22 cellular contexts compared by ENCODE assay signal in the genomic region with DNA sequence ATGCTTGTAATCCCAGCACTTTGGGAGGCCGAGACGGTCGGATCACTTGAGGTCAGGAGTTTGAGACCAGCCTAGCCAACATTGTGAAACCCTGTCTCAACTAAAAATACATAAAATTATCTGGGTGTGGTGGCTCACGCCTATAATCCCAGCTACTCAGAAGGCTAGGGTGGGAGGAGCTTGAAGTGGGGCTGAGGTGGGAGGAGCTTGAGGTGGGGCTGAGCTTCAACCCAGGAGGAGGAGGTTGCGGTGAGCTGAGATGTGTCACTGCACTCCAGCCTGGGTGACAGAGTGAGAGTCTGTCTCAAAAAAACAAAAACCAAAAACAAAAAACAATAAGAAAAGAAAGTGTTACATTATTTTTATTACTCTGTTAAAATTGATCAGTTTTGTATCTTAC.
"Had no signal": no experiment of that assay in that cellular context is flagged by ENCODE, and none has a peak within 500 bp of the region (broad histone marks: within the 10 kb centered on the region; RNA-seq: fewer than 3 reads in every experiment).

No MANE protein-coding gene starts in this region.

- H3K4me3 ChIP-seq: dorsolateral prefrontal cortex, lung, pancreas, right lobe of liver, smooth muscle cell, suprapubic skin, transverse colon, upper lobe of right lung, uterus had no signal

- H3K4me1 ChIP-seq: pancreas, right lobe of liver, suprapubic skin, transverse colon, upper lobe of right lung, uterus had no signal

- H3K4me2 ChIP-seq: smooth muscle cell had no signal

- H3K27me3 ChIP-seq: dorsolateral prefrontal cortex, pancreas, right lobe of liver, suprapubic skin, transverse colon, upper lobe of right lung had no signal

- H3K27ac ChIP-seq: dorsolateral prefrontal cortex, pancreas, right lobe of liver, suprapubic skin, transverse colon, upper lobe of right lung, uterus had no signal

- ATAC-seq: left lobe of liver; natural killer cell; pancreas; right lobe of liver; stimulated activated naive CD8-positive, alpha-beta T cell treated with anti-CD3 and anti-CD28 coated beads, Interleukin-15, amount 100 ng/mL, for 72 hours; upper lobe of right lung had no signal

- DNase-seq: dorsolateral prefrontal cortex; effector CD4-positive, alpha-beta T cell; head of caudate nucleus; natural killer cell; pancreas; retina; right lobe of liver; stimulated activated CD4-positive, alpha-beta T cell treated with anti-CD3 and anti-CD28 coated beads, Interleukin-12 subunit alpha, Interleukin-12 subunit beta, amount 100 ng/mL, for 4 hours; stimulated activated CD4-positive, alpha-beta T cell treated with anti-CD3 and anti-CD28 coated beads, Interleukin-1b, Interleukin-23, amount 100 ng/mL, for 48 hours; stimulated activated CD4-positive, alpha-beta T cell treated with anti-CD3 and anti-CD28 coated beads, Interleukin-4, amount 100 ng/mL, for 1 hour; stimulated activated CD8-positive, alpha-beta memory T cell treated with anti-CD3 and anti-CD28 coated beads, Interleukin-4, amount 100 ng/mL, for 48 hours; stimulated activated naive CD4-positive, alpha-beta T cell; stimulated activated naive CD8-positive, alpha-beta T cell treated with anti-CD3 and anti-CD28 coated beads, Interleukin-15, amount 100 ng/mL, for 72 hours; transverse colon; upper lobe of right lung; uterus had no signal

- H3K36me3 ChIP-seq: pancreas, right lobe of liver, suprapubic skin, transverse colon, upper lobe of right lung, uterus had no signal

- H3K9me3 ChIP-seq: pancreas, right lobe of liver, suprapubic skin, transverse colon, upper lobe of right lung, uterus had no signal

- FAIRE-seq: frontal cortex, keratinocyte, pancreas had no signal
